In the genomic region with DNA sequence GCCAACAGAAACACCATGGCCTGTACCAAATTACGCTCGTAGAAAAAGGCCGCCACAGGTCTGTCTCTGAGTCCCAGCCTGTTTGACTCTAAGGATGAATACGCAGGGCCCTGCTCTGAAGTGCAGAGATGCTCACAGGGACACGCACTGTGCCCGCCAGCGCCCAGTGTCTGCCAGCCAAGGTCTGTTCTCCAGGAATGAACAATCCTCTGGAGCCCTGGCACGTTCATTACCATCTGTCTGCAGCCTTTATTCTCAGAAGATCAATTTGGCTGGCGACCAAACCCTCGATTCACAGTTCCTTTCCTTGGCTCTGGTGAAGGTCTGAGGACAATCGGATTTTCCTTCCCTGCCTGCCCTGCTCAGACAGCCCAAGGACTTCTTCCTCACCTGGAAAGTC, we compare ENCODE assay signal across 18 cellular contexts.
DNase-seq lines count a peak whose midpoint lies in the region; ATAC-seq and TF ChIP-seq lines count a peak whose summit lies in the region.
"Had no signal": no experiment of that assay in that cellular context is flagged by ENCODE, and none has a peak within 500 bp of the region (broad histone marks: within the 10 kb centered on the region; RNA-seq: fewer than 3 reads in every experiment).

No MANE protein-coding gene starts in this region.

- no peak overlapping the region for H3K27ac Mint-ChIP-seq in activated CD4-positive, alpha-beta T cell treated with anti-CD3 and anti-CD28 coated beads, Interleukin-2, amount 10 ng/mL, durations not matched to agents 7 days and 5 days
- H3K27ac Mint-ChIP-seq: activated CD4-positive, alpha-beta T cell treated with anti-CD3 and anti-CD28 coated beads, Interleukin-2, amount 10 ng/mL, durations not matched to agents 24 days and 14 days; stimulated activated naive B cell treated with anti-CD40 and anti-IgM and Interleukin-4, amounts not matched to agents 10 μg/mL and 1 μg/mL and 100 μg/mL, for 72 hours had no signal

- H3K36me3 ChIP-seq in heart left ventricle: peaks cover 6 to 98% (median 86%) of the 10 kb centered on the region in 9 donors
- H3K36me3 ChIP-seq in left ventricle myocardium inferior: peaks cover 77% of the 10 kb centered on the region
- no peaks in the 10 kb centered on the region for H3K36me3 ChIP-seq in testis (ENCODE audit: low read depth, missing control alignments)
- H3K36me3 ChIP-seq in lower lobe of right lung: peaks cover 99% of the 10 kb centered on the region
- H3K36me3 ChIP-seq in vagina: peaks cover 0 to 68% of the 10 kb centered on the region in 2 donors

- H3K4me3 ChIP-seq in heart left ventricle (no peak overlapping the region), left ventricle myocardium inferior (no peak overlapping the region), astrocyte of the spinal cord (ENCODE audit: low read depth, low read length) (no peak overlapping the region), testis (no peak overlapping the region), lower lobe of right lung (no peak overlapping the region), vagina (no peak overlapping the region)
- H3K4me3 ChIP-seq: coronary artery, tibial nerve had no signal

- intact Hi-C loops in heart left ventricle (cut with DNase I) (no loop called here), left ventricle myocardium inferior (cut with micrococcal nuclease) (no loop called here), testis (cut with DNase I; ENCODE audit: low total_unique reads) (no loop called here), lower lobe of right lung (cut with DNase I) (no loop called here), vagina (cut with DNase I) (no loop called here)

- DNase-seq in heart left ventricle (peak in 2 of 5 donors; percentile 47 to 55), left ventricle myocardium inferior (no peak), NCI-H2171 (lab: John Stamatoyannopoulos, UW) (peak; percentile 81), astrocyte of the spinal cord (ENCODE audit: low read depth, low spot score) (peak; percentile 31), testis (peak; percentile 46), lower lobe of right lung (no peak), vagina (ENCODE audit: extremely low spot score in 2 of 2) (no peak)
- DNase-seq in activated CD4-positive, alpha-beta T cell treated with anti-CD3 and anti-CD28 coated beads, Interleukin-2, amount 10 ng/mL, durations not matched to agents 7 days and 5 days: no peak
- DNase-seq: activated CD4-positive, alpha-beta T cell treated with anti-CD3 and anti-CD28 coated beads, Interleukin-2, amount 10 ng/mL, durations not matched to agents 24 days and 14 days; activated naive CD4-positive, alpha-beta T cell; foreskin fibroblast; midbrain; RPMI8226; stimulated activated naive B cell treated with anti-CD40 and anti-IgM and Interleukin-4, amounts not matched to agents 10 μg/mL and 1 μg/mL and 100 μg/mL, for 72 hours; SW 1271 had no signal

- no peaks in the 10 kb centered on the region for H3K9me3 Mint-ChIP-seq in activated CD4-positive, alpha-beta T cell treated with anti-CD3 and anti-CD28 coated beads, Interleukin-2, amount 10 ng/mL, durations not matched to agents 7 days and 5 days
- H3K9me3 Mint-ChIP-seq: activated CD4-positive, alpha-beta T cell treated with anti-CD3 and anti-CD28 coated beads, Interleukin-2, amount 10 ng/mL, durations not matched to agents 24 days and 14 days; neural crest cell; stimulated activated naive B cell treated with anti-CD40 and anti-IgM and Interleukin-4, amounts not matched to agents 10 μg/mL and 1 μg/mL and 100 μg/mL, for 72 hours had no signal

- POLR2A ChIA-PET in activated CD4-positive, alpha-beta T cell treated with anti-CD3 and anti-CD28 coated beads, Interleukin-2, amount 10 ng/mL, durations not matched to agents 7 days and 5 days (lab: Charles Lee): no interaction called here

- no peaks in the 10 kb centered on the region for H3K9me3 ChIP-seq in heart left ventricle
- H3K9me3 ChIP-seq in left ventricle myocardium inferior (replicated peaks): no peaks in the 10 kb centered on the region
- H3K9me3 ChIP-seq in testis: no peaks in the 10 kb centered on the region
- no peaks in the 10 kb centered on the region for H3K9me3 ChIP-seq in lower lobe of right lung
- H3K9me3 ChIP-seq in vagina: no peaks in the 10 kb centered on the region
- H3K9me3 ChIP-seq: tibial nerve had no signal

- WGBS in heart left ventricle, 4 donors: 61 to 71% (median 69%) methylated on average over 11 of the region's 11 CpGs
- WGBS in testis, 2 donors: 75 to 81% methylated on average over 11 of the region's 11 CpGs

- H3K27me3 ChIP-seq in heart left ventricle: no peaks in the 10 kb centered on the region
- H3K27me3 ChIP-seq in left ventricle myocardium inferior (ENCODE audit: low read depth): no peaks in the 10 kb centered on the region
- H3K27me3 ChIP-seq in testis: no peaks in the 10 kb centered on the region
- no peaks in the 10 kb centered on the region for H3K27me3 ChIP-seq in lower lobe of right lung (ENCODE audit: low read depth)
- H3K27me3 ChIP-seq in vagina: no peaks in the 10 kb centered on the region
- H3K27me3 ChIP-seq: tibial nerve had no signal

- no peaks in the 10 kb centered on the region for H3K4me1 Mint-ChIP-seq in activated CD4-positive, alpha-beta T cell treated with anti-CD3 and anti-CD28 coated beads, Interleukin-2, amount 10 ng/mL, durations not matched to agents 7 days and 5 days
- H3K4me1 Mint-ChIP-seq: activated CD4-positive, alpha-beta T cell treated with anti-CD3 and anti-CD28 coated beads, Interleukin-2, amount 10 ng/mL, durations not matched to agents 24 days and 14 days; neural crest cell had no signal

- H3K4me3 Mint-ChIP-seq in activated CD4-positive, alpha-beta T cell treated with anti-CD3 and anti-CD28 coated beads, Interleukin-2, amount 10 ng/mL, durations not matched to agents 7 days and 5 days: no peak overlapping the region
- H3K4me3 Mint-ChIP-seq: activated CD4-positive, alpha-beta T cell treated with anti-CD3 and anti-CD28 coated beads, Interleukin-2, amount 10 ng/mL, durations not matched to agents 24 days and 14 days; neural crest cell; stimulated activated naive B cell treated with anti-CD40 and anti-IgM and Interleukin-4, amounts not matched to agents 10 μg/mL and 1 μg/mL and 100 μg/mL, for 72 hours had no signal

- CTCF ChIA-PET in activated CD4-positive, alpha-beta T cell treated with anti-CD3 and anti-CD28 coated beads, Interleukin-2, amount 10 ng/mL, durations not matched to agents 7 days and 5 days (lab: Charles Lee): no interaction called here

- ATAC-seq in heart left ventricle (peak in 3 of 4 donors; percentile 25 to 62 (median 46)), lower lobe of right lung (no peak)
- ATAC-seq: stimulated activated naive B cell treated with anti-CD40 and anti-IgM and Interleukin-4, amounts not matched to agents 10 μg/mL and 1 μg/mL and 100 μg/mL, for 72 hours had no signal

- no peak overlapping the region for H3K27ac ChIP-seq in heart left ventricle
- H3K27ac ChIP-seq in left ventricle myocardium inferior (replicated peaks): no peak overlapping the region
- no peak overlapping the region for H3K27ac ChIP-seq in testis
- no peak overlapping the region for H3K27ac ChIP-seq in lower lobe of right lung
- H3K27ac ChIP-seq in vagina: no peak overlapping the region
- H3K27ac ChIP-seq: coronary artery, tibial nerve had no signal

- TF ChIP-seq POLR2A in heart left ventricle (IDR thresholded peaks at IDR 0.05): no peak
- TF ChIP-seq POLR2A in testis (IDR thresholded peaks at IDR 0.05): no peak
- no peak for TF ChIP-seq POLR2A in vagina (IDR thresholded peaks at IDR 0.05)

- TF ChIP-seq CTCF in heart left ventricle (IDR thresholded peaks at IDR 0.05): no peak
- TF ChIP-seq CTCF in left ventricle myocardium inferior (IDR thresholded peaks at IDR 0.05; ENCODE audit: borderline replicate concordance): no peak
- TF ChIP-seq CTCF in astrocyte of the spinal cord (IDR thresholded peaks at IDR 0.05; ENCODE audit: low read depth, low read length): no peak
- TF ChIP-seq CTCF in testis (IDR thresholded peaks at IDR 0.05): no peak
- no peak for TF ChIP-seq CTCF in lower lobe of right lung (IDR thresholded peaks at IDR 0.05)
- TF ChIP-seq CTCF in vagina (IDR thresholded peaks at IDR 0.05): no peak

- no peaks in the 10 kb centered on the region for H3K27me3 Mint-ChIP-seq in activated CD4-positive, alpha-beta T cell treated with anti-CD3 and anti-CD28 coated beads, Interleukin-2, amount 10 ng/mL, durations not matched to agents 7 days and 5 days
- H3K27me3 Mint-ChIP-seq: activated CD4-positive, alpha-beta T cell treated with anti-CD3 and anti-CD28 coated beads, Interleukin-2, amount 10 ng/mL, durations not matched to agents 24 days and 14 days; stimulated activated naive B cell treated with anti-CD40 and anti-IgM and Interleukin-4, amounts not matched to agents 10 μg/mL and 1 μg/mL and 100 μg/mL, for 72 hours had no signal

- H3K36me3 Mint-ChIP-seq in activated CD4-positive, alpha-beta T cell treated with anti-CD3 and anti-CD28 coated beads, Interleukin-2, amount 10 ng/mL, durations not matched to agents 7 days and 5 days (ENCODE audit: low read depth): peaks cover 8% of the 10 kb centered on the region

- in situ Hi-C loops in astrocyte of the spinal cord (cut with HindIII; ENCODE audit: low sequenced_read_pairs): no loop called here

- H3K4me1 ChIP-seq in heart left ventricle (no peaks in the 10 kb centered on the region), left ventricle myocardium inferior (no peaks in the 10 kb centered on the region), testis (no peaks in the 10 kb centered on the region), lower lobe of right lung (no peaks in the 10 kb centered on the region), vagina (no peaks in the 10 kb centered on the region)
- H3K4me1 ChIP-seq: tibial nerve had no signal

Comparison
In these comparisons a context has a peak if more than half of its experiments do, and no peak if none do; other contexts are left out.
1. ATAC-seq: peak in heart left ventricle (3 of 4); none in lower lobe of right lung (0 of 2).
2. DNase-seq: peak in NCI-H2171 (single experiment), astrocyte of the spinal cord (single experiment) and testis (single experiment); none in left ventricle myocardium inferior (single experiment), activated CD4-positive, alpha-beta T cell treated with anti-CD3 and anti-CD28 coated beads, Interleukin-2, amount 10 ng/mL, durations not matched to agents 7 days and 5 days (single experiment), lower lobe of right lung (single experiment) and vagina (0 of 2).